Comparison of ENCODE assay signal across 13 cellular contexts in the genomic region with DNA sequence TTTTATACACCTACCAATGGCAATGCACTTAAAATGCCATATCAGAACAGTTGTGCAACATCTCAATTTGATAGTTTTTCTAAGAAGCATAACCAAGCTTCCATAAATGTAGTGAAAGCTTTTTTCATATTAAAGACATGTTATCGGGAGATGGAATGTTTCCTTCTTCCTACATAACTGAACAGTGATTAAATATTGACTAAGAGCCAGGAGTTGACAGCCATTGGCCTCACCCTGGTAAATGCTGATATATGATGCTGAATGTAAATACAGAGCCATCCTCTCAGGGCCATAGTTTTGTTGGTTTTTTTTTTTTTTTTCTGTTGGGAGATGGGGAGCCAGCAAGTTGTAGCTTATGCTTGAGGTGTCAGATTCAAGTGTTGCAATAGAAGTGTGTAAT. TPM values are rescaled to one million over a fixed set of nuclear protein-coding genes. Genes with fewer than 3 reads are reported as not detected.
DNase-seq lines count a peak whose midpoint lies in the region; ATAC-seq and TF ChIP-seq lines count a peak whose summit lies in the region.
"Had no signal": no experiment of that assay in that cellular context is flagged by ENCODE, and none has a peak within 500 bp of the region (broad histone marks: within the 10 kb centered on the region; RNA-seq: fewer than 3 reads in every experiment).

No MANE protein-coding gene starts in this region.

- ATAC-seq in naive thymus-derived CD8-positive, alpha-beta T cell, result no peak
- ATAC-seq: CD8-positive, alpha-beta T cell had no signal

- peak overlapping the region in 57 of 59 donors; percentile 13 to 99 (median 90) for H3K27ac ChIP-seq in dorsolateral prefrontal cortex
- no peak overlapping the region for H3K27ac ChIP-seq in colonic mucosa

- DNase-seq in HCEC 1CT (peak; percentile 57), NCI-H510A (lab: John Stamatoyannopoulos, UW) (peak; percentile 48), dorsolateral prefrontal cortex (no peak), progenitor cell of endocrine pancreas (ENCODE audit: low spot score, unreplicated experiment) (no peak), colonic mucosa (no peak), RKO (ENCODE audit: low spot score) (no peak)
- no peak for DNase-seq in activated T-cell treated with anti-CD3 and anti-CD28 coated beads, Interleukin-2, amount 50 U/mL, for 24 hours
- DNase-seq in naive thymus-derived CD8-positive, alpha-beta T cell, result no peak
- DNase-seq: CD8-positive, alpha-beta T cell; effector memory CD4-positive, alpha-beta T cell; H9; RPMI8226 had no signal

- no peaks in the 10 kb centered on the region for H3K27me3 ChIP-seq in dorsolateral prefrontal cortex
- H3K27me3 ChIP-seq in colonic mucosa, result no peaks in the 10 kb centered on the region

- H3K9ac ChIP-seq in colonic mucosa (ENCODE audit: low read depth in 2 of 2, low read length in 2 of 2), result no peak overlapping the region

- no peaks in the 10 kb centered on the region for H3K9me3 Mint-ChIP-seq in progenitor cell of endocrine pancreas (ENCODE audit: low read depth)
- H3K9me3 Mint-ChIP-seq in activated T-cell treated with anti-CD3 and anti-CD28 coated beads, Interleukin-2, amount 50 U/mL, for 24 hours, result no peaks in the 10 kb centered on the region
- H3K9me3 Mint-ChIP-seq in naive thymus-derived CD8-positive, alpha-beta T cell, result no peaks in the 10 kb centered on the region
- H3K9me3 Mint-ChIP-seq: CD8-positive, alpha-beta T cell; H9; IgD-negative memory B cell had no signal

- no peaks in the 10 kb centered on the region for H3K36me3 Mint-ChIP-seq in progenitor cell of endocrine pancreas (ENCODE audit: insufficient read depth)
- no peaks in the 10 kb centered on the region for H3K36me3 Mint-ChIP-seq in activated T-cell treated with anti-CD3 and anti-CD28 coated beads, Interleukin-2, amount 50 U/mL, for 24 hours (ENCODE audit: low read depth)
- H3K36me3 Mint-ChIP-seq in naive thymus-derived CD8-positive, alpha-beta T cell, result no peaks in the 10 kb centered on the region
- H3K36me3 Mint-ChIP-seq: CD8-positive, alpha-beta T cell; IgD-negative memory B cell had no signal

- TF ChIP-seq CTCF in dorsolateral prefrontal cortex (IDR thresholded peaks at IDR 0.05 in 54 of 56, conservative IDR thresholded peaks at IDR 0.05 in 2 of 56; ENCODE audit: low read depth in 1 of 56, partially characterized antibody in 56 of 56) (no peak), progenitor cell of endocrine pancreas (IDR thresholded peaks at IDR 0.05; ENCODE audit: unreplicated experiment) (no peak), colonic mucosa (IDR thresholded peaks at IDR 0.05) (no peak)

- H3K36me3 ChIP-seq in colonic mucosa, result no peaks in the 10 kb centered on the region

- H3K9me3 ChIP-seq in colonic mucosa, result no peaks in the 10 kb centered on the region

- peaks cover 7% of the 10 kb centered on the region for H3K4me1 ChIP-seq in colonic mucosa

- peaks cover 52% of the 10 kb centered on the region for H3K4me1 Mint-ChIP-seq in progenitor cell of endocrine pancreas (ENCODE audit: low read depth)
- H3K4me1 Mint-ChIP-seq in activated T-cell treated with anti-CD3 and anti-CD28 coated beads, Interleukin-2, amount 50 U/mL, for 24 hours (ENCODE audit: low read depth), result no peaks in the 10 kb centered on the region
- H3K4me1 Mint-ChIP-seq in naive thymus-derived CD8-positive, alpha-beta T cell, result no peaks in the 10 kb centered on the region
- H3K4me1 Mint-ChIP-seq: IgD-negative memory B cell had no signal

- H3K4me3 ChIP-seq in dorsolateral prefrontal cortex, result peak overlapping the region in 9 of 59 donors; percentile 2 to 30 (median 12)
- no peak overlapping the region for H3K4me3 ChIP-seq in colonic mucosa

- no peak overlapping the region for H3K4me3 Mint-ChIP-seq in progenitor cell of endocrine pancreas (ENCODE audit: low read depth)
- H3K4me3 Mint-ChIP-seq in activated T-cell treated with anti-CD3 and anti-CD28 coated beads, Interleukin-2, amount 50 U/mL, for 24 hours, result no peak overlapping the region
- H3K4me3 Mint-ChIP-seq in naive thymus-derived CD8-positive, alpha-beta T cell, result no peak overlapping the region
- H3K4me3 Mint-ChIP-seq: CD8-positive, alpha-beta T cell; H9; IgD-negative memory B cell had no signal

- H3K27ac Mint-ChIP-seq in progenitor cell of endocrine pancreas, result peak overlapping the region; percentile 0
- H3K27ac Mint-ChIP-seq in activated T-cell treated with anti-CD3 and anti-CD28 coated beads, Interleukin-2, amount 50 U/mL, for 24 hours, result no peak overlapping the region
- no peak overlapping the region for H3K27ac Mint-ChIP-seq in naive thymus-derived CD8-positive, alpha-beta T cell
- H3K27ac Mint-ChIP-seq: CD8-positive, alpha-beta T cell; IgD-negative memory B cell had no signal

- intact Hi-C loops in dorsolateral prefrontal cortex (cut with DNase I) (no loop called here), colonic mucosa (cut with DNase I) (no loop called here)

- peaks cover 8% of the 10 kb centered on the region for H3K27me3 Mint-ChIP-seq in progenitor cell of endocrine pancreas
- H3K27me3 Mint-ChIP-seq in activated T-cell treated with anti-CD3 and anti-CD28 coated beads, Interleukin-2, amount 50 U/mL, for 24 hours, result peaks cover 8% of the 10 kb centered on the region
- H3K27me3 Mint-ChIP-seq in naive thymus-derived CD8-positive, alpha-beta T cell, result peaks cover 2 to 18% (median 10%) of the 10 kb centered on the region in 5 donors
- H3K27me3 Mint-ChIP-seq: IgD-negative memory B cell had no signal

- POLR2A ChIA-PET in naive thymus-derived CD8-positive, alpha-beta T cell (lab: Charles Lee), result no interaction called here

RNA-seq across cellular contexts. Expression of gene SCHIP1, which starts 54.4 kb away (rescaled TPM):
- 100 to 1,000 TPM in 47 of 120 experiments, 10 to 100 TPM in 73; 43.3 to 151 (median 93.9) TPM for total RNA-seq in dorsolateral prefrontal cortex
- total RNA-seq in progenitor cell of endocrine pancreas, result 0.79 and 3.9 TPM in 2 replicates
- total RNA-seq in colonic mucosa, result 1 to 10 TPM in 1 of 2 donors, under 1 TPM in 1; 0.35 to 2.5 TPM
- total RNA-seq in naive thymus-derived CD8-positive, alpha-beta T cell, result not detected
- polyA plus RNA-seq in naive thymus-derived CD8-positive, alpha-beta T cell, result not detected
- total RNA-seq: CD8-positive, alpha-beta T cell had no signal
- polyA plus RNA-seq: IgD-negative memory B cell had no signal

Comparison
In these comparisons a context has a peak if more than half of its experiments do, and no peak if none do; other contexts are left out.
1. DNase-seq: peak in HCEC 1CT (single experiment) and NCI-H510A (single experiment); none in dorsolateral prefrontal cortex (0 of 10), progenitor cell of endocrine pancreas (single experiment), colonic mucosa (single experiment), activated T-cell treated with anti-CD3 and anti-CD28 coated beads, Interleukin-2, amount 50 U/mL, for 24 hours (single experiment), naive thymus-derived CD8-positive, alpha-beta T cell (0 of 10) and RKO (single experiment).